In the genomic region with DNA sequence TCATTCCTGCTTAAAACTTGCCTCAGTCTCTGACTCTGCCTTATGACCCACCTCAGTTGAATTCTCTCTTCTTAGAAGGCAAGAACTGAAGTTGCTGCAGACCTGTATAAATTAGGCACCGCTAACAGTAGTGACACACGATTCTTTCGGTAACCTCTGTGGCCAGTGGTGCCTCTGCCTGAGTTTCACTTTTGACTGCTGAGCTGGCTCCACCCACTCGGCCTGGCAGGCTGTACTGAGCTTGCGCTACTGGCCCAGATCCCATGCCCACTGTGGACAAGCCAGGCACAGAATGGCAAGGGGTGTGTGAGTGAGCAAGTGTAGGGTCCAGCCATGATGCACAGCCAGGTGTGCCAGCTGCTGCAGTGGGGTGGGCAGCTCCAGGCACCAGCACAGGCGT, we compare ENCODE assay signal across 12 cellular contexts. TPM values are rescaled to one million over a fixed set of nuclear protein-coding genes. Genes with fewer than 3 reads are reported as not detected.
DNase-seq lines count a peak whose midpoint lies in the region; ATAC-seq lines count a peak whose summit lies in the region.
"Had no signal": no experiment of that assay in that cellular context is flagged by ENCODE, and none has a peak within 500 bp of the region (broad histone marks: within the 10 kb centered on the region; RNA-seq: fewer than 3 reads in every experiment).

No MANE protein-coding gene starts in this region.

- WGBS in right cardiac atrium = 91% methylated on average over 6 of the region's 6 CpGs

- H3K4me1 Mint-ChIP-seq in activated CD4-positive, alpha-beta T cell treated with anti-CD3 and anti-CD28 coated beads, Interleukin-2, amount 10 ng/mL, durations not matched to agents 7 days and 5 days = no peaks in the 10 kb centered on the region

- ATAC-seq in right cardiac atrium (peak; percentile 71 to 76), HG02588 (IDR thresholded peaks at IDR 0.05; ENCODE audit: unreplicated experiment) (no peak), GM18907 (IDR thresholded peaks at IDR 0.05; ENCODE audit: unreplicated experiment) (no peak)

- H3K4me3 ChIP-seq in right cardiac atrium (ENCODE audit: low read length) = no peak overlapping the region

- no peaks in the 10 kb centered on the region for H3K27me3 ChIP-seq in right cardiac atrium (ENCODE audit: control insufficient read depth, insufficient read depth)

- peaks cover 11% of the 10 kb centered on the region for H3K36me3 Mint-ChIP-seq in activated CD4-positive, alpha-beta T cell treated with anti-CD3 and anti-CD28 coated beads, Interleukin-2, amount 10 ng/mL, durations not matched to agents 7 days and 5 days (ENCODE audit: low read depth)

- H3K27ac ChIP-seq in right cardiac atrium (ENCODE audit: low read length) = peak overlapping the region; percentile 48
- H3K27ac ChIP-seq: WERI-Rb-1 had no signal

- intact Hi-C loops in right cardiac atrium (cut with DNase I) = no loop called here

- peaks cover 6% of the 10 kb centered on the region for H3K9me3 Mint-ChIP-seq in activated CD4-positive, alpha-beta T cell treated with anti-CD3 and anti-CD28 coated beads, Interleukin-2, amount 10 ng/mL, durations not matched to agents 7 days and 5 days

- CTCF ChIA-PET in activated CD4-positive, alpha-beta T cell treated with anti-CD3 and anti-CD28 coated beads, Interleukin-2, amount 10 ng/mL, durations not matched to agents 7 days and 5 days (lab: Charles Lee) = interaction anchor here (0.9 to 1.9 kb wide), 2 partner anchors 19 to 99 kb away, joined by 5 to 6 read pairs; a partner anchor contains a TSS

- H3K4me3 Mint-ChIP-seq in activated CD4-positive, alpha-beta T cell treated with anti-CD3 and anti-CD28 coated beads, Interleukin-2, amount 10 ng/mL, durations not matched to agents 7 days and 5 days = no peak overlapping the region

- peak overlapping the region; percentile 47 for H3K27ac Mint-ChIP-seq in activated CD4-positive, alpha-beta T cell treated with anti-CD3 and anti-CD28 coated beads, Interleukin-2, amount 10 ng/mL, durations not matched to agents 7 days and 5 days

- DNase-seq in stimulated activated CD4-positive, alpha-beta T cell treated with anti-CD3 and anti-CD28 coated beads, Interleukin-15, amount 100 ng/mL, for 24 hours = peak; percentile 21
- DNase-seq in stimulated activated CD4-positive, alpha-beta T cell treated with anti-CD3 and anti-CD28 coated beads, Interleukin-2, amount 100 ng/mL, for 48 hours = no peak
- no peak for DNase-seq in activated CD4-positive, alpha-beta T cell treated with anti-CD3 and anti-CD28 coated beads, Interleukin-2, amount 10 ng/mL, durations not matched to agents 7 days and 5 days
- peak; percentile 31 to 77 (median 69) for DNase-seq in right cardiac atrium
- no peak for DNase-seq in putamen (ENCODE audit: low spot score)
- no peak for DNase-seq in inferior parietal cortex (ENCODE audit: extremely low spot score)
- DNase-seq: DMS53, NCI-H1092, nucleus accumbens, WERI-Rb-1 had no signal

- POLR2A ChIA-PET in activated CD4-positive, alpha-beta T cell treated with anti-CD3 and anti-CD28 coated beads, Interleukin-2, amount 10 ng/mL, durations not matched to agents 7 days and 5 days (lab: Charles Lee) = no interaction called here

- no peaks in the 10 kb centered on the region for H3K9me3 ChIP-seq in right cardiac atrium (ENCODE audit: control insufficient read depth, low read length)

- no peaks in the 10 kb centered on the region for H3K4me1 ChIP-seq in right cardiac atrium (ENCODE audit: control insufficient read depth, insufficient read depth, low read length)

- H3K27me3 Mint-ChIP-seq in activated CD4-positive, alpha-beta T cell treated with anti-CD3 and anti-CD28 coated beads, Interleukin-2, amount 10 ng/mL, durations not matched to agents 7 days and 5 days = no peaks in the 10 kb centered on the region

RNA-seq across cellular contexts. Expression of a gene that starts 19.1 kb away (rescaled TPM):
- 10 to 100 TPM; 35.0 to 37.5 TPM for total RNA-seq in activated CD4-positive, alpha-beta T cell treated with anti-CD3 and anti-CD28 coated beads, Interleukin-2, amount 10 ng/mL, durations not matched to agents 7 days and 5 days
- total RNA-seq in right cardiac atrium = 100 to 1,000 TPM; 186 to 284 (median 246) TPM
- polyA plus RNA-seq in right cardiac atrium = 367 TPM

Comparison
In these comparisons a context has a peak if more than half of its experiments do, and no peak if none do; other contexts are left out.
1. DNase-seq: peak in stimulated activated CD4-positive, alpha-beta T cell treated with anti-CD3 and anti-CD28 coated beads, Interleukin-15, amount 100 ng/mL, for 24 hours (single experiment) and right cardiac atrium (3 of 3); none in stimulated activated CD4-positive, alpha-beta T cell treated with anti-CD3 and anti-CD28 coated beads, Interleukin-2, amount 100 ng/mL, for 48 hours (0 of 2), activated CD4-positive, alpha-beta T cell treated with anti-CD3 and anti-CD28 coated beads, Interleukin-2, amount 10 ng/mL, durations not matched to agents 7 days and 5 days (single experiment), putamen (single experiment) and inferior parietal cortex (single experiment).
2. ATAC-seq: peak in right cardiac atrium (2 of 2); none in HG02588 (single experiment) and GM18907 (single experiment).
3. RNA of a gene that starts 19.1 kb away (total RNA-seq): 186 to 284 TPM in right cardiac atrium; 35.0 to 37.5 TPM in activated CD4-positive, alpha-beta T cell treated with anti-CD3 and anti-CD28 coated beads, Interleukin-2, amount 10 ng/mL, durations not matched to agents 7 days and 5 days; every median in the first group is over 4 times any median in the second.